8 cellular contexts compared by ENCODE assay signal in the genomic region with DNA sequence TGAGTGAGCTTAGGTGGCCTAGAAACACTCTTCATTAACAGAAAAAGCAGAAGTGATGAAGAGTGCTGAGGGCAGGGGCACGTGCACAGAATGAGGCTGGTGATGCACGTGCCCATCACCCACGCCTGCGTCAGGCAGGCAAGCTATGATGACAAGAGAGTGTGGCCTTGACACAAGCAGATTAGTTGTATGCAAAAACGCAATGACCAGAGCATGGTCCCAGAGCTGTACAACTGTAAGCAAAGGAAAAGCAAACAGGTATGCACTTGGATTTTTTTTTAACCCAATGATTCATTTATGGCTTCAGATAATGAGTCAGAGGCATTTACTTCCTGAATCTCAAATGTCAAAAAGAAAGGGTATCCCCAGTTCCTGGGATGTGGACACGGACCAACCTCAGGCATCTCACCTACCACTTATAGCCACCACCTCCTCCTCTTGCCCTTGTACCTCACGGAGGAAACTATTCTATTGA. TPM values are rescaled to one million over a fixed set of nuclear protein-coding genes. Genes with fewer than 3 reads are reported as not detected.
DNase-seq lines count a peak whose midpoint lies in the region; ATAC-seq and TF ChIP-seq lines count a peak whose summit lies in the region.

No MANE protein-coding gene starts in this region.

- H3K4me3 ChIP-seq in choroid plexus epithelial cell (ENCODE audit: low read depth, low read length) (no peak overlapping the region), ovary (no peak overlapping the region)
- H3K4me3 ChIP-seq in effector memory CD4-positive, alpha-beta T cell (ENCODE audit: insufficient read depth, low read depth, low read length, poor library complexity, severe bottlenecking) = no peak overlapping the region

- no peak for TF ChIP-seq EP300 in ovary (IDR thresholded peaks at IDR 0.05)

- ATAC-seq in HG03432 (IDR thresholded peaks at IDR 0.05; ENCODE audit: unreplicated experiment) (peak; percentile 93), left cardiac atrium (no peak)

- no peak for TF ChIP-seq POLR2A in ovary (IDR thresholded peaks at IDR 0.05)

- peak; percentile 99 for DNase-seq in DMS53 (lab: John Stamatoyannopoulos, UW)
- DNase-seq in GM20000 (ENCODE audit: low spot score) = peak; percentile 49
- DNase-seq in choroid plexus epithelial cell (ENCODE audit: low read depth) = peak; percentile 29
- DNase-seq in left cardiac atrium = no peak
- DNase-seq in NCI-H1105 treated with DMSO at 0.1 percent for 48 hours (lab: John Stamatoyannopoulos, UW) = no peak
- DNase-seq in effector memory CD4-positive, alpha-beta T cell = no peak
- DNase-seq in ovary = no peak

- H3K36me3 ChIP-seq in effector memory CD4-positive, alpha-beta T cell (ENCODE audit: control insufficient read depth, insufficient read depth, low read length) = no peaks in the 10 kb centered on the region
- H3K36me3 ChIP-seq in ovary = no peaks in the 10 kb centered on the region

- H3K4me1 ChIP-seq in effector memory CD4-positive, alpha-beta T cell (ENCODE audit: control insufficient read depth, insufficient read depth, low read length, poor library complexity, severe bottlenecking) = no peaks in the 10 kb centered on the region
- no peaks in the 10 kb centered on the region for H3K4me1 ChIP-seq in ovary (ENCODE audit: insufficient read depth)

- TF ChIP-seq CTCF in GM20000 (IDR thresholded peaks at IDR 0.05; ENCODE audit: extremely low read depth, missing control alignments) (no peak), choroid plexus epithelial cell (conservative IDR thresholded peaks at IDR 0.05; ENCODE audit: low read depth, low read length) (no peak), ovary (IDR thresholded peaks at IDR 0.05) (no peak)

- H3K27me3 ChIP-seq in effector memory CD4-positive, alpha-beta T cell (replicated peaks; ENCODE audit: control insufficient read depth, insufficient read depth, low read length, poor library complexity, severe bottlenecking) = no peaks in the 10 kb centered on the region
- H3K27me3 ChIP-seq in ovary = no peaks in the 10 kb centered on the region

- 62 to 78% (median 73%) methylated on average over 7 of the region's 7 CpGs for WGBS in ovary, 3 donors

- H3K27ac ChIP-seq in effector memory CD4-positive, alpha-beta T cell (ENCODE audit: insufficient read depth, low read length, poor library complexity, severe bottlenecking) = no peak overlapping the region
- H3K27ac ChIP-seq in ovary = no peak overlapping the region

- intact Hi-C loops in left cardiac atrium (cut with DNase I) (no loop called here), ovary (cut with DNase I) (no loop called here)

- H3K9me3 ChIP-seq in effector memory CD4-positive, alpha-beta T cell (ENCODE audit: control insufficient read depth, low read length) = no peaks in the 10 kb centered on the region
- no peaks in the 10 kb centered on the region for H3K9me3 ChIP-seq in ovary

RNA-seq across cellular contexts. Expression of a gene that starts 9.1 kb away (rescaled TPM):
- total RNA-seq in left cardiac atrium = under 1 TPM; 0.24 to 0.27 TPM
- total RNA-seq in ovary = 1 to 10 TPM in 2 of 7 donors, under 1 TPM in 3, not detected in 2; 0.22 to 2.9 (median 0.60) TPM
- polyA plus RNA-seq in ovary = under 1 TPM in 1 of 2 donors, not detected in 1; 0.63 TPM

RNA-seq across cellular contexts. Expression of a gene that starts 27.4 kb away (rescaled TPM):
- total RNA-seq in left cardiac atrium (not detected), ovary (under 1 TPM in 2 of 7 donors, not detected in 5; 0.10 to 0.46 TPM)
- under 1 TPM in 1 of 2 donors, not detected in 1; 0.10 TPM for polyA plus RNA-seq in ovary

Comparison
In these comparisons a context has a peak if more than half of its experiments do, and no peak if none do; other contexts are left out.
1. DNase-seq: peak in DMS53 (single experiment), GM20000 (single experiment) and choroid plexus epithelial cell (single experiment); none in left cardiac atrium (single experiment), NCI-H1105 treated with DMSO at 0.1 percent for 48 hours (single experiment), effector memory CD4-positive, alpha-beta T cell (0 of 3) and ovary (0 of 5).